ENCODE assay signal across 17 cellular contexts in the genomic region with DNA sequence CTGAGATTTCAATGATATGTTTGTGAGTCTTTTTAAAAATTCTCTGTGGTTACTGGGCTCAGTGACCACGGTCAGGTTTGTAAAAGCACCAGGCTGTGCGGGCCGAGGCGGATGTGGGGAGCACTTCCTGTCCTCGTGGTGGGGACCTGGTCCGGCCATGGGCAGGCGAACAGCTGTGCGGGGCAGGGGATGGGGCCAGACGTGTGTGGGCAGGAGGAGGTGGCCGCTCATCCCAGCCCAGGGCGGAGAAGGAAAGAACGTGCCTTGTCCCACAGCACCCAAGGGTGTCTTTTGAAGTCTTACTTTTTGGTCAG. TPM values are rescaled to one million over a fixed set of nuclear protein-coding genes. Genes with fewer than 3 reads are reported as not detected.
DNase-seq lines count a peak whose midpoint lies in the region; ATAC-seq, FAIRE-seq and TF ChIP-seq lines count a peak whose summit lies in the region.
"Had no signal": no experiment of that assay in that cellular context is flagged by ENCODE, and none has a peak within 500 bp of the region (broad histone marks: within the 10 kb centered on the region; RNA-seq: fewer than 3 reads in every experiment).

No MANE protein-coding gene starts in this region.

- H3K4me3 ChIP-seq in DOHH2 (ENCODE audit: low read length) (no peak overlapping the region), kidney (ENCODE audit: low read length in 2 of 2) (no peak overlapping the region), upper lobe of right lung (no peak overlapping the region), neuronal stem cell (ENCODE audit: low read length in 2 of 2) (no peak overlapping the region)
- H3K4me3 ChIP-seq in CD8-positive, alpha-beta T cell (ENCODE audit: low read depth, low read length) = no peak overlapping the region
- H3K4me3 ChIP-seq: psoas muscle had no signal

- H3K14ac ChIP-seq in neuronal stem cell (ENCODE audit: low read length) = no peak overlapping the region

- intact Hi-C loops in kidney (cut with DNase I) (no loop called here), upper lobe of right lung (cut with DNase I) (no loop called here)
- intact Hi-C loops in CD8-positive, alpha-beta T cell (cut with DNase I, micrococcal nuclease) = no loop called here

- H2AK5ac ChIP-seq in neuronal stem cell (ENCODE audit: low read depth, low read length) = no peak overlapping the region

- H3K36me3 Mint-ChIP-seq in CD8-positive, alpha-beta T cell = no peaks in the 10 kb centered on the region
- H3K36me3 Mint-ChIP-seq: mesothelial cell of epicardium; stimulated activated effector memory CD8-positive, alpha-beta T cell treated with anti-CD3 and anti-CD28 coated beads, Interleukin-12 subunit alpha, Interleukin-12 subunit beta, amount 100 ng/mL, for 72 hours had no signal

- H4K8ac ChIP-seq in neuronal stem cell (ENCODE audit: low read depth, low read length) = no peak overlapping the region

- H3K9ac ChIP-seq in kidney (ENCODE audit: low read length in 2 of 2) (no peak overlapping the region), neuronal stem cell (ENCODE audit: low read depth, low read length, poor library complexity) (no peak overlapping the region)

- peaks cover 8% of the 10 kb centered on the region; the same call in 1 of the 2 replicates for H3F3A ChIP-seq in DOHH2 (ENCODE audit: control insufficient read depth, insufficient read depth)

- H3K36me3 ChIP-seq in DOHH2 (ENCODE audit: control insufficient read depth, low read length) (no peaks in the 10 kb centered on the region), kidney (ENCODE audit: control insufficient read depth in 1 of 2, insufficient read depth in 2 of 2, low read length in 2 of 2) (no peaks in the 10 kb centered on the region), upper lobe of right lung (no peaks in the 10 kb centered on the region), neuronal stem cell (replicated peaks in 1 of 2; ENCODE audit: control insufficient read depth in 2 of 2, insufficient read depth in 2 of 2, low read length in 2 of 2) (no peaks in the 10 kb centered on the region)
- H3K36me3 ChIP-seq in CD8-positive, alpha-beta T cell (ENCODE audit: insufficient read depth, low read length) = no peaks in the 10 kb centered on the region

- H3K4me1 Mint-ChIP-seq in CD8-positive, alpha-beta T cell (ENCODE audit: low read depth) = no peaks in the 10 kb centered on the region

- no peak overlapping the region for H2AFZ ChIP-seq in neuronal stem cell (ENCODE audit: low read length)

- H3K18ac ChIP-seq in neuronal stem cell (ENCODE audit: low read length) = no peak overlapping the region

- no peak overlapping the region for H2BK5ac ChIP-seq in neuronal stem cell (ENCODE audit: low read length)

- H2BK120ac ChIP-seq in neuronal stem cell (ENCODE audit: low read depth, low read length) = no peak overlapping the region

- H4K20me1 ChIP-seq in DOHH2 (ENCODE audit: control insufficient read depth, insufficient read depth, low read depth, low read length) = no peaks in the 10 kb centered on the region

- no peak for FAIRE-seq in kidney (lab: Jason Lieb, UNC)
- FAIRE-seq: colon had no signal

- H3K27me3 Mint-ChIP-seq in CD8-positive, alpha-beta T cell (ENCODE audit: low read depth) = no peaks in the 10 kb centered on the region

- no peak overlapping the region for H3K27ac Mint-ChIP-seq in CD8-positive, alpha-beta T cell
- H3K27ac Mint-ChIP-seq: H9; mesothelial cell of epicardium; stimulated activated effector memory CD8-positive, alpha-beta T cell treated with anti-CD3 and anti-CD28 coated beads, Interleukin-12 subunit alpha, Interleukin-12 subunit beta, amount 100 ng/mL, for 72 hours had no signal

- H2BK15ac ChIP-seq in neuronal stem cell (ENCODE audit: low read length) = no peak overlapping the region

- no peak overlapping the region for H3K4ac ChIP-seq in neuronal stem cell (ENCODE audit: low read length)

- no peaks in the 10 kb centered on the region for H3K79me2 ChIP-seq in DOHH2 (ENCODE audit: control insufficient read depth, low read length)

- H3K9me3 ChIP-seq in DOHH2 (ENCODE audit: control insufficient read depth, insufficient read depth, low read length) = no peaks in the 10 kb centered on the region
- H3K9me3 ChIP-seq in kidney (ENCODE audit: control insufficient read depth in 1 of 2, low read length in 2 of 2) = no peaks in the 10 kb centered on the region
- no peaks in the 10 kb centered on the region for H3K9me3 ChIP-seq in CD8-positive, alpha-beta T cell (ENCODE audit: low read length)
- no peaks in the 10 kb centered on the region for H3K9me3 ChIP-seq in upper lobe of right lung
- H3K9me3 ChIP-seq in neuronal stem cell (replicated peaks in 1 of 2; ENCODE audit: control insufficient read depth in 2 of 2, insufficient read depth in 1 of 2, low read depth in 1 of 2, low read length in 2 of 2) = no peaks in the 10 kb centered on the region
- H3K9me3 ChIP-seq: psoas muscle had no signal

- no peak overlapping the region for H3K27ac ChIP-seq in DOHH2 (ENCODE audit: low read depth, low read length)
- H3K27ac ChIP-seq in kidney (ENCODE audit: low read depth in 2 of 2, low read length in 2 of 2) = no peak overlapping the region
- H3K27ac ChIP-seq in CD8-positive, alpha-beta T cell (ENCODE audit: low read depth, low read length) = no peak overlapping the region
- H3K27ac ChIP-seq in upper lobe of right lung = no peak overlapping the region
- H3K27ac ChIP-seq in neuronal stem cell (replicated peaks; ENCODE audit: low read length) = no peak overlapping the region
- H3K27ac ChIP-seq: psoas muscle had no signal

- H3K23ac ChIP-seq in neuronal stem cell (ENCODE audit: low read depth, low read length, poor library complexity) = no peak overlapping the region

- H3K4me3 Mint-ChIP-seq in CD8-positive, alpha-beta T cell = no peak overlapping the region
- H3K4me3 Mint-ChIP-seq: H9; mesothelial cell of epicardium; stimulated activated effector memory CD8-positive, alpha-beta T cell treated with anti-CD3 and anti-CD28 coated beads, Interleukin-12 subunit alpha, Interleukin-12 subunit beta, amount 100 ng/mL, for 72 hours had no signal

- no peaks in the 10 kb centered on the region for H3K27me3 ChIP-seq in DOHH2 (ENCODE audit: control insufficient read depth, low read length)
- H3K27me3 ChIP-seq in CD8-positive, alpha-beta T cell (ENCODE audit: insufficient read depth, low read length) = no peaks in the 10 kb centered on the region
- no peaks in the 10 kb centered on the region for H3K27me3 ChIP-seq in upper lobe of right lung
- peaks cover 0 to 24% (median 0%) of the 10 kb centered on the region in 3 experiments for H3K27me3 ChIP-seq in neuronal stem cell (ENCODE audit: control insufficient read depth in 3 of 3, insufficient read depth in 3 of 3, low read depth in 1 of 3, low read length in 3 of 3)

- CTCF ChIA-PET in CD8-positive, alpha-beta T cell (lab: Charles Lee) = no interaction called here

- H3K9me2 ChIP-seq in DOHH2 (replicated peaks; ENCODE audit: control insufficient read depth, low read length) = no peaks in the 10 kb centered on the region

- H3K4me2 ChIP-seq in DOHH2 (ENCODE audit: low read length) (peak overlapping the region; percentile 34), neuronal stem cell (ENCODE audit: insufficient read depth, low read length, poor library complexity, severe bottlenecking) (no peak overlapping the region)

- DNase-seq in GM20000 (ENCODE audit: low spot score) (peak; percentile 68), kidney (peak; percentile 81), upper lobe of right lung (no peak), neuronal stem cell (ENCODE audit: low spot score) (no peak)
- DNase-seq in CD8-positive, alpha-beta T cell = no peak
- DNase-seq: H9, NCI-H1048, NCI-H446, psoas muscle, T1000 had no signal

- no peak overlapping the region for H2BK12ac ChIP-seq in neuronal stem cell (ENCODE audit: low read length)

- peak; percentile 52 for ATAC-seq in HG03571 (IDR thresholded peaks at IDR 0.05; ENCODE audit: unreplicated experiment)
- ATAC-seq in CD8-positive, alpha-beta T cell = no peak
- no peak for ATAC-seq in upper lobe of right lung
- no peak for ATAC-seq in HG02759 (IDR thresholded peaks at IDR 0.05; ENCODE audit: unreplicated experiment)
- ATAC-seq: psoas muscle; stimulated activated effector memory CD8-positive, alpha-beta T cell treated with anti-CD3 and anti-CD28 coated beads, Interleukin-12 subunit alpha, Interleukin-12 subunit beta, amount 100 ng/mL, for 72 hours had no signal

- WGBS in neuronal stem cell (ENCODE audit: extremely low coverage in 2 of 2, insufficient read length in 2 of 2, insufficient replicate concordance in 1 of 2), 2 donors = no CpG with 5 or more reads among the region's 12 CpGs

- POLR2A ChIA-PET in CD8-positive, alpha-beta T cell (lab: Charles Lee) = no interaction called here

- no peaks in the 10 kb centered on the region for H3K79me1 ChIP-seq in neuronal stem cell (ENCODE audit: low read depth, low read length)

- TF ChIP-seq CTCF in DOHH2 (IDR thresholded peaks at IDR 0.05; ENCODE audit: low read depth, low read length, poor library complexity, severe bottlenecking) (no peak), GM20000 (IDR thresholded peaks at IDR 0.05; ENCODE audit: extremely low read depth, missing control alignments) (no peak), kidney (IDR thresholded peaks at IDR 0.05; ENCODE audit: borderline replicate concordance, extremely low read depth, insufficient read depth) (no peak), upper lobe of right lung (IDR thresholded peaks at IDR 0.05) (no peak)
- TF ChIP-seq CTCF in CD8-positive, alpha-beta T cell (IDR thresholded peaks at IDR 0.05) = no peak

- no peak overlapping the region for H4K91ac ChIP-seq in neuronal stem cell (ENCODE audit: low read depth, low read length, poor library complexity)

- H3K9me3 Mint-ChIP-seq in CD8-positive, alpha-beta T cell = no peaks in the 10 kb centered on the region
- H3K9me3 Mint-ChIP-seq: H9; mesothelial cell of epicardium; stimulated activated effector memory CD8-positive, alpha-beta T cell treated with anti-CD3 and anti-CD28 coated beads, Interleukin-12 subunit alpha, Interleukin-12 subunit beta, amount 100 ng/mL, for 72 hours had no signal

- H3K4me1 ChIP-seq in DOHH2 (ENCODE audit: control insufficient read depth, low read length) (peaks cover 15% of the 10 kb centered on the region), kidney (ENCODE audit: control insufficient read depth in 1 of 2, insufficient read depth in 1 of 2, low read depth in 1 of 2, low read length in 2 of 2) (no peaks in the 10 kb centered on the region), upper lobe of right lung (no peaks in the 10 kb centered on the region), neuronal stem cell (ENCODE audit: control insufficient read depth in 2 of 2, insufficient read depth in 1 of 2, low read depth in 1 of 2, low read length in 2 of 2) (no peaks in the 10 kb centered on the region)
- no peaks in the 10 kb centered on the region for H3K4me1 ChIP-seq in CD8-positive, alpha-beta T cell (ENCODE audit: insufficient read depth, low read length)
- H3K4me1 ChIP-seq: psoas muscle had no signal

RNA-seq across cellular contexts. Expression of a gene that starts 5.2 kb away (rescaled TPM):
- total RNA-seq in kidney = 0.98 TPM
- 0.32 TPM for polyA plus RNA-seq in kidney (ENCODE audit: insufficient read depth, low read depth, low replicate concordance)
- total RNA-seq in CD8-positive, alpha-beta T cell = under 1 TPM; 0.83 to 0.95 TPM
- 0.43 TPM for total RNA-seq in upper lobe of right lung
- 0.82 TPM for polyA plus RNA-seq in neuronal stem cell (2013, experiment 1 of 2)
- polyA plus RNA-seq in neuronal stem cell (2013, experiment 2 of 2) = 0.82 TPM

RNA-seq across cellular contexts. Expression of a gene that starts 12.3 kb away (rescaled TPM):
- 4.9 TPM for total RNA-seq in kidney
- polyA plus RNA-seq in kidney (ENCODE audit: insufficient read depth, low read depth, low replicate concordance) = 0.34 TPM
- total RNA-seq in CD8-positive, alpha-beta T cell = under 1 TPM; 0.19 to 0.24 TPM
- total RNA-seq in upper lobe of right lung = 2.7 TPM
- 0.82 TPM for polyA plus RNA-seq in neuronal stem cell (2013, experiment 1 of 2)
- 0.89 TPM for polyA plus RNA-seq in neuronal stem cell (2013, experiment 2 of 2)
- polyA plus RNA-seq: AG04450 had no signal

RNA-seq across cellular contexts. Expression of a gene that starts 37.7 kb away (rescaled TPM):
- total RNA-seq in kidney = 58.6 TPM
- polyA plus RNA-seq in kidney (ENCODE audit: insufficient read depth, low read depth, low replicate concordance) = 52.0 TPM
- 10 to 100 TPM; 43.6 to 46.7 TPM for total RNA-seq in CD8-positive, alpha-beta T cell
- 36.5 TPM for total RNA-seq in upper lobe of right lung
- polyA plus RNA-seq in neuronal stem cell (2013, experiment 1 of 2) = 49.7 TPM
- 46.8 TPM for polyA plus RNA-seq in neuronal stem cell (2013, experiment 2 of 2)

Comparison
In these comparisons a context has a peak if more than half of its experiments do, and no peak if none do; other contexts are left out.
1. DNase-seq: peak in GM20000 (single experiment) and kidney (single experiment); none in CD8-positive, alpha-beta T cell (0 of 7), upper lobe of right lung (single experiment) and neuronal stem cell (single experiment).